ENCODE assay signal across 21 cellular contexts in genomic region chr1:14685078-14685477, GRCh38.
DNase-seq lines count a peak whose midpoint lies in the region; ATAC-seq and TF ChIP-seq lines count a peak whose summit lies in the region.
"Had no signal": no experiment of that assay in that cellular context is flagged by ENCODE, and none has a peak within 500 bp of the region (broad histone marks: within the 10 kb centered on the region; RNA-seq: fewer than 3 reads in every experiment).

No MANE protein-coding gene starts in this region.

- H3K27ac Mint-ChIP-seq in endodermal cell, result no peak overlapping the region
- H3K27ac Mint-ChIP-seq: B cell; CD4-positive, alpha-beta T cell; CD8-positive, alpha-beta T cell had no signal

- POLR2A ChIA-PET in HEK293 (lab: Yijun Ruan, JAX), result no interaction called here

- no peak overlapping the region for H4K8ac ChIP-seq in neuronal stem cell (ENCODE audit: low read depth, low read length)

- no peak overlapping the region for H2BK5ac ChIP-seq in neuronal stem cell (ENCODE audit: low read length)

- no peak overlapping the region for H2AFZ ChIP-seq in neuronal stem cell (ENCODE audit: low read length)

- no peaks in the 10 kb centered on the region for H3K9me3 ChIP-seq in HEK293 (ENCODE audit: control insufficient read depth, insufficient read depth, low read depth, low read length)
- peaks cover 19% of the 10 kb centered on the region for H3K9me3 ChIP-seq in endodermal cell (ENCODE audit: control insufficient read depth, low read length)
- peaks cover 4 to 22% of the 10 kb centered on the region in 2 donors for H3K9me3 ChIP-seq in neuronal stem cell (replicated peaks in 1 of 2; ENCODE audit: control insufficient read depth in 2 of 2, insufficient read depth in 1 of 2, low read depth in 1 of 2, low read length in 2 of 2)
- H3K9me3 ChIP-seq: A549 had no signal

- H3K23ac ChIP-seq in neuronal stem cell (ENCODE audit: low read depth, low read length, poor library complexity), result no peak overlapping the region

- H3K36me3 ChIP-seq in HEK293 (ENCODE audit: control insufficient read depth in 2 of 2, insufficient read depth in 1 of 2, low read length in 2 of 2) (no peaks in the 10 kb centered on the region), endodermal cell (ENCODE audit: control insufficient read depth, insufficient read depth, low read length) (no peaks in the 10 kb centered on the region), neuronal stem cell (replicated peaks in 1 of 2; ENCODE audit: control insufficient read depth in 2 of 2, insufficient read depth in 2 of 2, low read length in 2 of 2) (peaks cover 0 to 40% of the 10 kb centered on the region in 2 donors)
- H3K36me3 ChIP-seq: BLaER1 treated with 17β-estradiol and CSF1 and Interleukin-3, amounts not matched to agents 10 nM and 100 nM had no signal

- H3K79me1 ChIP-seq in neuronal stem cell (ENCODE audit: low read depth, low read length), result peaks cover 2% of the 10 kb centered on the region

- no peak overlapping the region for H3K4me2 ChIP-seq in neuronal stem cell (ENCODE audit: insufficient read depth, low read length, poor library complexity, severe bottlenecking)
- H3K4me2 ChIP-seq: A549; BLaER1 treated with 17β-estradiol and CSF1 and Interleukin-3, amounts not matched to agents 10 nM and 100 nM had no signal

- H3K4me1 ChIP-seq in HEK293 (ENCODE audit: control insufficient read depth, insufficient read depth, low read length), result peaks cover 3% of the 10 kb centered on the region; the same call in 1 of the 2 replicates
- peaks cover 22% of the 10 kb centered on the region for H3K4me1 ChIP-seq in endodermal cell (ENCODE audit: control insufficient read depth, insufficient read depth, low read length)
- peaks cover 0 to 15% of the 10 kb centered on the region in 2 donors for H3K4me1 ChIP-seq in neuronal stem cell (ENCODE audit: control insufficient read depth in 2 of 2, insufficient read depth in 1 of 2, low read depth in 1 of 2, low read length in 2 of 2)
- H3K4me1 ChIP-seq: A549; BLaER1 treated with 17β-estradiol and CSF1 and Interleukin-3, amounts not matched to agents 10 nM and 100 nM had no signal

- no peak overlapping the region for H3K27ac ChIP-seq in HEK293 (ENCODE audit: extremely low read depth, low read depth, low read length)
- no peak overlapping the region for H3K27ac ChIP-seq in endodermal cell (ENCODE audit: low read depth, low read length)
- H3K27ac ChIP-seq in neuronal stem cell (replicated peaks; ENCODE audit: low read length), result no peak overlapping the region
- H3K27ac ChIP-seq: 22Rv1; A549; BLaER1 treated with 17β-estradiol and CSF1 and Interleukin-3, amounts not matched to agents 10 nM and 100 nM; C4-2B had no signal

- H3K9ac ChIP-seq in endodermal cell (ENCODE audit: extremely low read depth, low read length, poor library complexity, severe bottlenecking), result no peak overlapping the region
- H3K9ac ChIP-seq in neuronal stem cell (ENCODE audit: low read depth, low read length, poor library complexity), result peak overlapping the region; percentile 8
- H3K9ac ChIP-seq: BLaER1 treated with 17β-estradiol and CSF1 and Interleukin-3, amounts not matched to agents 10 nM and 100 nM had no signal

- H3K9me3 Mint-ChIP-seq in endodermal cell, result peaks cover 11% of the 10 kb centered on the region

- no peak for DNase-seq in endodermal cell
- no peak for DNase-seq in neuronal stem cell (ENCODE audit: low spot score)
- DNase-seq: AML-193; CD4-positive, alpha-beta T cell; CD8-positive, alpha-beta T cell; DMS 273 treated with DMSO at 0.1 percent for 48 hours; DMS153; DMS53; DMS79; DND-41; EL; GDM1 had no signal

- H3K27me3 Mint-ChIP-seq in endodermal cell (ENCODE audit: insufficient read depth), result no peaks in the 10 kb centered on the region

- no peak overlapping the region for H2BK12ac ChIP-seq in neuronal stem cell (ENCODE audit: low read length)

- no peak overlapping the region for H4K91ac ChIP-seq in neuronal stem cell (ENCODE audit: low read depth, low read length, poor library complexity)

- TF ChIP-seq CTCF in HEK293 (tag by site-specific recombination; IDR thresholded peaks at IDR 0.05), result no peak
- TF ChIP-seq CTCF in endodermal cell (conservative IDR thresholded peaks at IDR 0.05), result no peak

- H3K27me3 ChIP-seq in endodermal cell (ENCODE audit: control insufficient read depth, insufficient read depth, low read length, poor library complexity, severe bottlenecking) (no peaks in the 10 kb centered on the region), neuronal stem cell (ENCODE audit: control insufficient read depth in 3 of 3, insufficient read depth in 3 of 3, low read depth in 1 of 3, low read length in 3 of 3) (no peaks in the 10 kb centered on the region)
- H3K27me3 ChIP-seq: BLaER1 treated with 17β-estradiol and CSF1 and Interleukin-3, amounts not matched to agents 10 nM and 100 nM had no signal

- H3K18ac ChIP-seq in neuronal stem cell (ENCODE audit: low read length), result peak overlapping the region; percentile 40

- no peaks in the 10 kb centered on the region for H3K36me3 Mint-ChIP-seq in endodermal cell (ENCODE audit: low read depth)
- H3K36me3 Mint-ChIP-seq: CD8-positive, alpha-beta T cell had no signal

- no peak overlapping the region for H3K14ac ChIP-seq in neuronal stem cell (ENCODE audit: low read length)

- H3K4me1 Mint-ChIP-seq in endodermal cell, result peaks cover 49% of the 10 kb centered on the region
- H3K4me1 Mint-ChIP-seq: B cell had no signal

- CTCF ChIA-PET in HEK293 (lab: Yijun Ruan, JAX), result no interaction called here

- H3K4me3 Mint-ChIP-seq in endodermal cell, result no peak overlapping the region
- H3K4me3 Mint-ChIP-seq: B cell; CD4-positive, alpha-beta T cell; CD8-positive, alpha-beta T cell had no signal

- 94 to 100% methylated on average over 3 of the region's 3 CpGs for WGBS in endodermal cell (ENCODE audit: insufficient coverage in 1 of 2, insufficient read length in 1 of 2), 2 experiments
- WGBS in neuronal stem cell (ENCODE audit: extremely low coverage in 2 of 2, insufficient read length in 2 of 2, insufficient replicate concordance in 1 of 2), 2 donors, result no CpG with 5 or more reads among the region's 3 CpGs

- no peak overlapping the region for H2AK5ac ChIP-seq in neuronal stem cell (ENCODE audit: low read depth, low read length)

- H3K4me3 ChIP-seq in HEK293 (ENCODE audit: low read depth, low read length), result no peak overlapping the region
- H3K4me3 ChIP-seq in endodermal cell (ENCODE audit: low read length), result peak overlapping the region; percentile 65
- no peak overlapping the region for H3K4me3 ChIP-seq in neuronal stem cell (ENCODE audit: low read length in 2 of 2)
- H3K4me3 ChIP-seq: A549; BLaER1 treated with 17β-estradiol and CSF1 and Interleukin-3, amounts not matched to agents 10 nM and 100 nM; GM12878 had no signal

- no peak overlapping the region for H2BK120ac ChIP-seq in neuronal stem cell (ENCODE audit: low read depth, low read length)

- H3K4ac ChIP-seq in neuronal stem cell (ENCODE audit: low read length), result no peak overlapping the region

- no peak overlapping the region for H2BK15ac ChIP-seq in neuronal stem cell (ENCODE audit: low read length)

- ATAC-seq in HG03097 (IDR thresholded peaks at IDR 0.05; ENCODE audit: low FRiP score, unreplicated experiment), result no peak
- ATAC-seq in esophagus mucosa, result no peak
- ATAC-seq: A549; CD8-positive, alpha-beta T cell; GM12878 had no signal

TF ChIP-seq in HEK293, 187 proteins besides CTCF, POLR2A, EP300 and RAD21:
- TF ChIP-seq KLF10 (tag by site-specific recombination; IDR thresholded peaks at IDR 0.05) (no peak), MYNN (tag by site-specific recombination; IDR thresholded peaks at IDR 0.05; ENCODE audit: borderline replicate concordance) (no peak), ZNF664 (tag by site-specific recombination; IDR thresholded peaks at IDR 0.05) (no peak), ZNF621 (tag by site-specific recombination; IDR thresholded peaks at IDR 0.05) (no peak), ZNF768 (tag by site-specific recombination; IDR thresholded peaks at IDR 0.05) (no peak), ZNF777 (tag by site-specific recombination; IDR thresholded peaks at IDR 0.05; ENCODE audit: borderline replicate concordance) (no peak), ZNF37A (tag by site-specific recombination; IDR thresholded peaks at IDR 0.05) (peak; percentile 95)
